ENCODE assay signal across 18 cellular contexts in the genomic region with DNA sequence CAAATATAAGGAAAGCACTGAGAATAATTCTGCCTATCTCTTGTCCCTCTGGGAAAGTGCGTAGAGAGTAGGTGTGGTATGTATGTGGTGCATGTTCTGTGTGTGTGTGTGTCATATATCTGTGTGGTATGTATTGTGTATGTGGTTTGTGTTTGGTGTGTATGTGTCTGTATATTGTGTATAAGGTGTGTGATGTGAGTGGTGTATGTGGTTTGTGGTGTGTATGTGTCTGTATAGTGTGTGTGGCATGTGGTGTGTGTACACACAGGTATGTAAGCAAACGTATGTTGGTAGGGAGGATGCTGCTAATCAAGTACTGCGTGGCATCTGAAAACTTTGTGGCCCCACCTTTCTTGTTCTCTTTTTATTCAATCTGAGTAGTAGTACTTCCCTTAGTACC.
DNase-seq lines count a peak whose midpoint lies in the region; ATAC-seq and TF ChIP-seq lines count a peak whose summit lies in the region.
"Had no signal": no experiment of that assay in that cellular context is flagged by ENCODE, and none has a peak within 500 bp of the region (broad histone marks: within the 10 kb centered on the region; RNA-seq: fewer than 3 reads in every experiment).

No MANE protein-coding gene starts in this region.

- H3K27ac ChIP-seq in CD4-positive, CD25-positive, alpha-beta regulatory T cell (ENCODE audit: insufficient read depth, low read length, poor library complexity, severe bottlenecking): peak overlapping the region; percentile 36
- H3K27ac ChIP-seq: hepatocyte, KMS-11 had no signal

- peaks cover 28% of the 10 kb centered on the region for H3K36me3 Mint-ChIP-seq in CD4-positive, CD25-positive, alpha-beta regulatory T cell
- H3K36me3 Mint-ChIP-seq in HFFc6 (ENCODE audit: low read depth): peaks cover 34% of the 10 kb centered on the region
- peaks cover 23% of the 10 kb centered on the region for H3K36me3 Mint-ChIP-seq in chondrocyte (ENCODE audit: low read depth)
- peaks cover 8% of the 10 kb centered on the region for H3K36me3 Mint-ChIP-seq in natural killer cell treated with Interleukin-12 subunit alpha and Interleukin-12 subunit beta and Interleukin-15 and Interleukin-18, amount 100 ng/mL, for 72 hours

- no peaks in the 10 kb centered on the region for H3K9me3 Mint-ChIP-seq in CD4-positive, CD25-positive, alpha-beta regulatory T cell
- H3K9me3 Mint-ChIP-seq in HFFc6 (no peaks in the 10 kb centered on the region), chondrocyte (ENCODE audit: low read depth) (no peaks in the 10 kb centered on the region)
- no peaks in the 10 kb centered on the region for H3K9me3 Mint-ChIP-seq in natural killer cell treated with Interleukin-12 subunit alpha and Interleukin-12 subunit beta and Interleukin-15 and Interleukin-18, amount 100 ng/mL, for 72 hours
- H3K9me3 Mint-ChIP-seq: stimulated activated memory B cell treated with anti-CD40 and anti-IgM and Interleukin-4, amounts not matched to agents 10 μg/mL and 1 μg/mL and 100 μg/mL, for 72 hours; type B pancreatic cell had no signal

- H3K27me3 Mint-ChIP-seq in CD4-positive, CD25-positive, alpha-beta regulatory T cell: no peaks in the 10 kb centered on the region
- H3K27me3 Mint-ChIP-seq in HFFc6 (ENCODE audit: insufficient read depth) (peaks cover 10% of the 10 kb centered on the region), chondrocyte (ENCODE audit: low read depth) (no peaks in the 10 kb centered on the region)
- no peaks in the 10 kb centered on the region for H3K27me3 Mint-ChIP-seq in natural killer cell treated with Interleukin-12 subunit alpha and Interleukin-12 subunit beta and Interleukin-15 and Interleukin-18, amount 100 ng/mL, for 72 hours
- H3K27me3 Mint-ChIP-seq: stimulated activated memory B cell treated with anti-CD40 and anti-IgM and Interleukin-4, amounts not matched to agents 10 μg/mL and 1 μg/mL and 100 μg/mL, for 72 hours; type B pancreatic cell had no signal

- H3K4me3 Mint-ChIP-seq in CD4-positive, CD25-positive, alpha-beta regulatory T cell: peak overlapping the region in 1 of 4 donors; percentile 40
- H3K4me3 Mint-ChIP-seq in HFFc6: no peak overlapping the region
- no peak overlapping the region for H3K4me3 Mint-ChIP-seq in chondrocyte (ENCODE audit: unreplicated experiment)
- no peak overlapping the region for H3K4me3 Mint-ChIP-seq in natural killer cell treated with Interleukin-12 subunit alpha and Interleukin-12 subunit beta and Interleukin-15 and Interleukin-18, amount 100 ng/mL, for 72 hours
- H3K4me3 Mint-ChIP-seq: stimulated activated memory B cell treated with anti-CD40 and anti-IgM and Interleukin-4, amounts not matched to agents 10 μg/mL and 1 μg/mL and 100 μg/mL, for 72 hours; type B pancreatic cell had no signal

- no peak for DNase-seq in CD4-positive, CD25-positive, alpha-beta regulatory T cell
- DNase-seq in HFFc6 (no peak), chondrocyte (ENCODE audit: low spot score) (no peak), posterior vena cava (ENCODE audit: low spot score) (no peak), NAMALWA (ENCODE audit: low spot score) (no peak)
- DNase-seq in natural killer cell treated with Interleukin-12 subunit alpha and Interleukin-12 subunit beta and Interleukin-15 and Interleukin-18, amount 100 ng/mL, for 72 hours (ENCODE audit: low spot score): no peak
- DNase-seq: activated effector memory CD4-positive, alpha-beta T cell treated with anti-CD3 and anti-CD28 coated beads, Interleukin-2, amount 50 U/mL, for 16 hours; amygdala; COR-L47; mesenchymal stem cell; NCI-H2029 treated with DMSO at 0.1 percent for 48 hours; NCI-H524 treated with DMSO at 0.1 percent for 48 hours had no signal

- no peaks in the 10 kb centered on the region for H3K27me3 ChIP-seq in CD4-positive, CD25-positive, alpha-beta regulatory T cell (ENCODE audit: control insufficient read depth, insufficient read depth, low read length)
- H3K27me3 ChIP-seq: hepatocyte, right atrium auricular region had no signal

- H3K4me1 ChIP-seq in CD4-positive, CD25-positive, alpha-beta regulatory T cell (ENCODE audit: control insufficient read depth, insufficient read depth, low read length, poor library complexity, severe bottlenecking): peaks cover 35% of the 10 kb centered on the region

- no peak for ATAC-seq in CD4-positive, CD25-positive, alpha-beta regulatory T cell (ENCODE audit: low read depth in 2 of 2)
- ATAC-seq in natural killer cell treated with Interleukin-12 subunit alpha and Interleukin-12 subunit beta and Interleukin-15 and Interleukin-18, amount 100 ng/mL, for 72 hours: peak; percentile 20 to 39
- no peak for ATAC-seq in HG03045 (IDR thresholded peaks at IDR 0.05; ENCODE audit: unreplicated experiment)
- ATAC-seq: stimulated activated memory B cell treated with anti-CD40 and anti-IgM and Interleukin-4, amounts not matched to agents 10 μg/mL and 1 μg/mL and 100 μg/mL, for 72 hours had no signal

- H3K36me3 ChIP-seq in CD4-positive, CD25-positive, alpha-beta regulatory T cell (ENCODE audit: control insufficient read depth, insufficient read depth, low read length): peaks cover 63% of the 10 kb centered on the region

- TF ChIP-seq CTCF in HFFc6 (IDR thresholded peaks at IDR 0.05) (no peak), chondrocyte (IDR thresholded peaks at IDR 0.05) (no peak)

- H3K27ac Mint-ChIP-seq in CD4-positive, CD25-positive, alpha-beta regulatory T cell: peak overlapping the region; percentile 2 to 88 (median 18)
- peak overlapping the region; percentile 54 for H3K27ac Mint-ChIP-seq in HFFc6
- peak overlapping the region; percentile 97 for H3K27ac Mint-ChIP-seq in chondrocyte (ENCODE audit: unreplicated experiment)
- H3K27ac Mint-ChIP-seq in natural killer cell treated with Interleukin-12 subunit alpha and Interleukin-12 subunit beta and Interleukin-15 and Interleukin-18, amount 100 ng/mL, for 72 hours: peak overlapping the region; percentile 45 to 56
- H3K27ac Mint-ChIP-seq: stimulated activated memory B cell treated with anti-CD40 and anti-IgM and Interleukin-4, amounts not matched to agents 10 μg/mL and 1 μg/mL and 100 μg/mL, for 72 hours; type B pancreatic cell had no signal

- intact Hi-C loops in posterior vena cava (cut with DNase I): no loop called here

- H3K4me1 Mint-ChIP-seq in CD4-positive, CD25-positive, alpha-beta regulatory T cell: peaks cover 24 to 43% (median 33%) of the 10 kb centered on the region in 4 donors
- H3K4me1 Mint-ChIP-seq in HFFc6 (ENCODE audit: low read depth) (peaks cover 46% of the 10 kb centered on the region), chondrocyte (ENCODE audit: low read depth) (peaks cover 50% of the 10 kb centered on the region)
- H3K4me1 Mint-ChIP-seq in natural killer cell treated with Interleukin-12 subunit alpha and Interleukin-12 subunit beta and Interleukin-15 and Interleukin-18, amount 100 ng/mL, for 72 hours (ENCODE audit: low read depth in 2 of 2): peaks cover 44 to 47% of the 10 kb centered on the region in 2 donors

- no peaks in the 10 kb centered on the region for H3K9me3 ChIP-seq in CD4-positive, CD25-positive, alpha-beta regulatory T cell (ENCODE audit: control insufficient read depth in 2 of 2, low read length in 2 of 2)
- H3K9me3 ChIP-seq: right atrium auricular region had no signal

- H3K4me3 ChIP-seq in CD4-positive, CD25-positive, alpha-beta regulatory T cell (ENCODE audit: low read depth, low read length): no peak overlapping the region
- H3K4me3 ChIP-seq: hepatocyte, right atrium auricular region had no signal

Comparison
In these comparisons a context has a peak if more than half of its experiments do, and no peak if none do; other contexts are left out.
1. ATAC-seq: peak in natural killer cell treated with Interleukin-12 subunit alpha and Interleukin-12 subunit beta and Interleukin-15 and Interleukin-18, amount 100 ng/mL, for 72 hours (2 of 2); none in CD4-positive, CD25-positive, alpha-beta regulatory T cell (0 of 2) and HG03045 (single experiment).
2. H3K27ac Mint-ChIP-seq: peak in every context shown above with its lines; median percentile 97 in chondrocyte; 54 in HFFc6; 50 in natural killer cell treated with Interleukin-12 subunit alpha and Interleukin-12 subunit beta and Interleukin-15 and Interleukin-18, amount 100 ng/mL, for 72 hours; 18 in CD4-positive, CD25-positive, alpha-beta regulatory T cell.